In genomic region chr16:17469011-17469741, GRCh38 we compare ENCODE assay signal across 8 cellular contexts. TPM values are rescaled to one million over a fixed set of nuclear protein-coding genes. Genes with fewer than 3 reads are reported as not detected.
DNase-seq lines count a peak whose midpoint lies in the region; ATAC-seq and TF ChIP-seq lines count a peak whose summit lies in the region.

No MANE protein-coding gene starts in this region.

- H3K27me3 ChIP-seq in CD4-positive, alpha-beta memory T cell (ENCODE audit: insufficient read depth, low read length): no peaks in the 10 kb centered on the region
- H3K27me3 ChIP-seq in neuron (ENCODE audit: insufficient read depth, low read length): no peaks in the 10 kb centered on the region

- peak overlapping the region; percentile 89 to 100 (median 95) for H3K4me3 Mint-ChIP-seq in CD4-positive, alpha-beta memory T cell
- H3K4me3 Mint-ChIP-seq in endothelial cell (ENCODE audit: unreplicated experiment): peak overlapping the region; percentile 98

- no peak for DNase-seq in CD4-positive, alpha-beta memory T cell
- DNase-seq in M059J (ENCODE audit: low read depth): peak; percentile 76
- DNase-seq in endothelial cell (ENCODE audit: low spot score): no peak
- DNase-seq in DMS53 (lab: John Stamatoyannopoulos, UW): no peak
- DNase-seq in GM10248 (ENCODE audit: extremely low spot score): no peak

- H3K36me3 Mint-ChIP-seq in CD4-positive, alpha-beta memory T cell: peaks cover 11 to 12% of the 10 kb centered on the region in 2 donors
- H3K36me3 Mint-ChIP-seq in endothelial cell (ENCODE audit: low read depth, unreplicated experiment): peaks cover 5% of the 10 kb centered on the region

- peak overlapping the region; percentile 91 to 97 (median 95) for H3K27ac Mint-ChIP-seq in CD4-positive, alpha-beta memory T cell
- peak overlapping the region; percentile 3 for H3K27ac Mint-ChIP-seq in endothelial cell (ENCODE audit: unreplicated experiment)

- intact Hi-C loops in CD4-positive, alpha-beta memory T cell (cut with micrococcal nuclease): loop anchor here (5.0 kb wide), 2 partner anchors 192 to 257 kb away; no protein-coding TSS in a partner anchor

- peak overlapping the region; percentile 48 for H3K27ac ChIP-seq in CD4-positive, alpha-beta memory T cell (ENCODE audit: low read depth, low read length)

- POLR2A ChIA-PET in CD4-positive, alpha-beta memory T cell (lab: Charles Lee; ENCODE audit: partially characterized antibody): interaction anchor here (0.7 to 3.7 kb wide), 12 partner anchors 14 to 186 kb away, joined by 3 to 32 read pairs (median 6); no protein-coding TSS in a partner anchor
- POLR2A ChIA-PET in GM10248 (lab: Yijun Ruan, JAX): no interaction called here

- no peaks in the 10 kb centered on the region for H3K36me3 ChIP-seq in CD4-positive, alpha-beta memory T cell (ENCODE audit: insufficient read depth, low read length)
- no peaks in the 10 kb centered on the region for H3K36me3 ChIP-seq in neuron (ENCODE audit: insufficient read depth, low read length)

- H3K4me3 ChIP-seq in CD4-positive, alpha-beta memory T cell (ENCODE audit: low read length in 2 of 2): peak overlapping the region; percentile 65 to 68
- H3K4me3 ChIP-seq in neuron (ENCODE audit: low read length): peak overlapping the region; percentile 77

- CTCF ChIA-PET in CD4-positive, alpha-beta memory T cell (lab: Charles Lee; ENCODE audit: partially characterized antibody): interaction anchor here (0.6 to 3.4 kb wide), 15 partner anchors 11 to 280 kb away, joined by 3 to 24 read pairs (median 4); no protein-coding TSS in a partner anchor
- CTCF ChIA-PET in GM10248 (lab: Yijun Ruan, JAX): interaction anchor here (0.8 to 3.8 kb wide), 20 partner anchors 8 to 608 kb away, joined by 3 to 26 read pairs (median 5); no protein-coding TSS in a partner anchor

- H3K9me3 ChIP-seq in CD4-positive, alpha-beta memory T cell (ENCODE audit: control insufficient read depth in 1 of 2, low read length in 2 of 2): no peaks in the 10 kb centered on the region
- H3K9me3 ChIP-seq in neuron (ENCODE audit: low read length): no peaks in the 10 kb centered on the region

- H3K4me1 Mint-ChIP-seq in CD4-positive, alpha-beta memory T cell: peaks cover 38 to 66% (median 48%) of the 10 kb centered on the region in 4 donors
- H3K4me1 Mint-ChIP-seq in endothelial cell (ENCODE audit: unreplicated experiment): peaks cover 21% of the 10 kb centered on the region

- peaks cover 0 to 3% (median 0%) of the 10 kb centered on the region in 8 donors for H3K9me3 Mint-ChIP-seq in CD4-positive, alpha-beta memory T cell
- no peaks in the 10 kb centered on the region for H3K9me3 Mint-ChIP-seq in endothelial cell (ENCODE audit: unreplicated experiment)

- ATAC-seq in GM19452 (IDR thresholded peaks at IDR 0.05; ENCODE audit: unreplicated experiment) (no peak), GM18868 (IDR thresholded peaks at IDR 0.05; ENCODE audit: unreplicated experiment) (no peak)

- H3K4me1 ChIP-seq in CD4-positive, alpha-beta memory T cell (ENCODE audit: insufficient read depth, low read length): peaks cover 45% of the 10 kb centered on the region
- H3K4me1 ChIP-seq in neuron (ENCODE audit: insufficient read depth, low read length): peaks cover 40% of the 10 kb centered on the region

- TF ChIP-seq CTCF in endothelial cell (IDR thresholded peaks at IDR 0.05; ENCODE audit: unreplicated experiment) (no peak), GM10248 (IDR thresholded peaks at IDR 0.05; ENCODE audit: control extremely low read depth, extremely low read depth, low read depth, missing control alignments) (no peak)

- H2AFZ ChIP-seq in neuron (ENCODE audit: low read depth, low read length): no peak overlapping the region

- H3K27me3 Mint-ChIP-seq in CD4-positive, alpha-beta memory T cell: no peaks in the 10 kb centered on the region
- peaks cover 15% of the 10 kb centered on the region for H3K27me3 Mint-ChIP-seq in endothelial cell (ENCODE audit: unreplicated experiment)

RNA-seq across cellular contexts. Expression of gene XYLT1, which starts 1.6 kb away (rescaled TPM):
- 10 to 100 TPM; 46.3 to 48.5 TPM for total RNA-seq in CD4-positive, alpha-beta memory T cell
- 1 to 10 TPM; 1.4 to 2.8 TPM for polyA plus RNA-seq in CD4-positive, alpha-beta memory T cell
- total RNA-seq in M059J (2014; rRNA removed; shearing (Covaris generic)): 6.3 and 10.3 TPM in 2 replicates
- total RNA-seq in endothelial cell (ENCODE audit: unreplicated experiment): 11.1 TPM
